17 cellular contexts compared by ENCODE assay signal in genomic region chr11:114141863-114142590, GRCh38.
DNase-seq lines count a peak whose midpoint lies in the region; ATAC-seq and TF ChIP-seq lines count a peak whose summit lies in the region.
"Had no signal": no experiment of that assay in that cellular context is flagged by ENCODE, and none has a peak within 500 bp of the region (broad histone marks: within the 10 kb centered on the region; RNA-seq: fewer than 3 reads in every experiment).

No MANE protein-coding gene starts in this region.

- intact Hi-C loops in cardiac septum (cut with DNase I) (no loop called here), esophagus muscularis mucosa (cut with DNase I) (no loop called here), posterior cingulate gyrus (cut with DNase I) (no loop called here)

- H3K4me1 ChIP-seq in right atrium auricular region (peaks cover 0 to 100% of the 10 kb centered on the region in 2 donors), esophagus muscularis mucosa (peaks cover 98 to 100% (median 100%) of the 10 kb centered on the region in 4 donors), rectal smooth muscle tissue (ENCODE audit: control insufficient read depth, insufficient read depth, low read length) (peaks cover 30% of the 10 kb centered on the region)

- DNase-seq in right atrium auricular region (ENCODE audit: low spot score) (no peak), cardiac septum (ENCODE audit: low spot score) (no peak), esophagus muscularis mucosa (ENCODE audit: extremely low spot score) (no peak), posterior cingulate gyrus (no peak), DMS114 treated with DMSO at 0.1 percent for 48 hours (lab: John Stamatoyannopoulos, UW; ENCODE audit: unreplicated experiment) (no peak)
- DNase-seq in activated CD4-positive, alpha-beta T cell treated with anti-CD3 and anti-CD28 coated beads, Interleukin-2, amount 50 U/mL, for 1 hour: no peak
- DNase-seq: ACHN; activated CD8-positive, alpha-beta T cell treated with anti-CD3 and anti-CD28 coated beads, Interleukin-2, amount 10 ng/mL, durations not matched to agents 7 days and 5 days; activated T-cell treated with anti-CD3 and anti-CD28 coated beads, Interleukin-2, amount 50 U/mL, for 72 hours; mesenchymal stem cell; NK-92 treated with Interleukin-12 subunit alpha and Interleukin-12 subunit beta, amount 100 ng/mL, for 24 hours; stimulated activated CD4-positive, alpha-beta T cell treated with anti-CD3 and anti-CD28 coated beads, Interleukin-2, amount 100 ng/mL, for 24 hours; T-helper 1 cell had no signal

- no peak for TF ChIP-seq POLR2A in esophagus muscularis mucosa (IDR thresholded peaks at IDR 0.05; ENCODE audit: low read depth)

- H3K27ac ChIP-seq in right atrium auricular region (peak overlapping the region; percentile 8 to 99), esophagus muscularis mucosa (replicated peaks in 1 of 4) (peak overlapping the region; percentile 10 to 100 (median 46)), rectal smooth muscle tissue (ENCODE audit: low read depth, low read length) (peak overlapping the region; percentile 56)

- H3K9me3 ChIP-seq in right atrium auricular region (no peaks in the 10 kb centered on the region), esophagus muscularis mucosa (no peaks in the 10 kb centered on the region)
- H3K9me3 ChIP-seq: tibial nerve had no signal

- H3K9ac ChIP-seq in rectal smooth muscle tissue (ENCODE audit: low read length): no peak overlapping the region

- WGBS in esophagus muscularis mucosa: 77% methylated on average over 10 of the region's 10 CpGs

- ATAC-seq in HG03175 (IDR thresholded peaks at IDR 0.05; ENCODE audit: unreplicated experiment): no peak
- ATAC-seq: activated CD8-positive, alpha-beta T cell treated with anti-CD3 and anti-CD28 coated beads, Interleukin-2, amount 10 ng/mL, durations not matched to agents 7 days and 5 days; activated T-cell treated with anti-CD3 and anti-CD28 coated beads, Interleukin-2, amount 50 U/mL, for 72 hours; K562 had no signal

- no peaks in the 10 kb centered on the region for H3K27me3 ChIP-seq in right atrium auricular region
- no peaks in the 10 kb centered on the region for H3K27me3 ChIP-seq in esophagus muscularis mucosa
- no peaks in the 10 kb centered on the region for H3K27me3 ChIP-seq in rectal smooth muscle tissue (ENCODE audit: control insufficient read depth, insufficient read depth, low read length)
- H3K27me3 ChIP-seq: tibial nerve had no signal

- H3K4me3 ChIP-seq in right atrium auricular region (no peak overlapping the region), esophagus muscularis mucosa (no peak overlapping the region), rectal smooth muscle tissue (ENCODE audit: low read length) (no peak overlapping the region)
- H3K4me3 ChIP-seq: K562, tibial nerve had no signal

- no peak for TF ChIP-seq EP300 in esophagus muscularis mucosa (IDR thresholded peaks at IDR 0.05)

- H3K36me3 ChIP-seq in right atrium auricular region (peaks cover 42% of the 10 kb centered on the region), esophagus muscularis mucosa (peaks cover 10 to 55% (median 24%) of the 10 kb centered on the region in 4 donors), rectal smooth muscle tissue (ENCODE audit: control insufficient read depth, insufficient read depth, low read length) (no peaks in the 10 kb centered on the region)

- no peak for TF ChIP-seq CTCF in right atrium auricular region (IDR thresholded peaks at IDR 0.05)
- TF ChIP-seq CTCF in esophagus muscularis mucosa (IDR thresholded peaks at IDR 0.05): no peak
